In genomic region chr11:10488581-10489443, GRCh38 we compare ENCODE assay signal across 9 cellular contexts. TPM values are rescaled to one million over a fixed set of nuclear protein-coding genes. Genes with fewer than 3 reads are reported as not detected.
DNase-seq lines count a peak whose midpoint lies in the region; ATAC-seq and TF ChIP-seq lines count a peak whose summit lies in the region.
"Had no signal": no experiment of that assay in that cellular context is flagged by ENCODE, and none has a peak within 500 bp of the region (broad histone marks: within the 10 kb centered on the region; RNA-seq: fewer than 3 reads in every experiment).

No MANE protein-coding gene starts in this region.

- no peaks in the 10 kb centered on the region for H3K9me3 Mint-ChIP-seq in activated CD8-positive, alpha-beta T cell treated with anti-CD3 and anti-CD28 coated beads, Interleukin-2, amount 10 ng/mL, durations not matched to agents 7 days and 5 days (ENCODE audit: insufficient read depth)
- H3K9me3 Mint-ChIP-seq in nephron progenitor cell: no peaks in the 10 kb centered on the region

- DNase-seq in activated CD8-positive, alpha-beta T cell treated with anti-CD3 and anti-CD28 coated beads, Interleukin-2, amount 10 ng/mL, durations not matched to agents 7 days and 5 days: no peak
- DNase-seq in nephron progenitor cell (no peak), midbrain (lab: John Stamatoyannopoulos, UW) (no peak), NCI-H128 (lab: John Stamatoyannopoulos, UW; ENCODE audit: unreplicated experiment) (no peak), osteoblast (ENCODE audit: insufficient read length, low spot score, missing footprints) (no peak)
- DNase-seq in effector CD8-positive, alpha-beta T cell (lab: John Stamatoyannopoulos, UW): no peak

- H3K27ac ChIP-seq in osteoblast (ENCODE audit: low read depth, low read length): no peak overlapping the region

- peaks cover 11% of the 10 kb centered on the region for H3K4me1 Mint-ChIP-seq in activated CD8-positive, alpha-beta T cell treated with anti-CD3 and anti-CD28 coated beads, Interleukin-2, amount 10 ng/mL, durations not matched to agents 7 days and 5 days (ENCODE audit: low read depth)
- peaks cover 51% of the 10 kb centered on the region for H3K4me1 Mint-ChIP-seq in nephron progenitor cell

- no peak for TF ChIP-seq CTCF in nephron progenitor cell (IDR thresholded peaks at IDR 0.05)
- TF ChIP-seq CTCF in osteoblast (IDR thresholded peaks at IDR 0.05; ENCODE audit: extremely low read depth, low read depth, low read length): no peak

- no peak overlapping the region for H3K4me3 Mint-ChIP-seq in activated CD8-positive, alpha-beta T cell treated with anti-CD3 and anti-CD28 coated beads, Interleukin-2, amount 10 ng/mL, durations not matched to agents 7 days and 5 days
- H3K4me3 Mint-ChIP-seq in nephron progenitor cell: no peak overlapping the region

- POLR2A ChIA-PET in activated CD8-positive, alpha-beta T cell treated with anti-CD3 and anti-CD28 coated beads, Interleukin-2, amount 10 ng/mL, durations not matched to agents 7 days and 5 days (lab: Charles Lee): interaction anchor here (1.0 to 1.2 kb wide), 2 partner anchors 9 to 30 kb away, joined by 3 read pairs; no protein-coding TSS in a partner anchor

- no peak overlapping the region for H2AFZ ChIP-seq in osteoblast (ENCODE audit: low read length)

- H3K9me3 ChIP-seq in osteoblast (ENCODE audit: low read depth, low read length): no peaks in the 10 kb centered on the region

- H3K27me3 ChIP-seq in osteoblast (ENCODE audit: insufficient read depth, low read length): no peaks in the 10 kb centered on the region

- peaks cover 5% of the 10 kb centered on the region for H3K36me3 ChIP-seq in osteoblast (ENCODE audit: insufficient read depth, low read length)

- ATAC-seq in GM18502 (IDR thresholded peaks at IDR 0.05; ENCODE audit: poor library complexity, unreplicated experiment) (peak; percentile 78), HG02571 (IDR thresholded peaks at IDR 0.05; ENCODE audit: unreplicated experiment) (peak; percentile 57)
- ATAC-seq in activated CD8-positive, alpha-beta T cell treated with anti-CD3 and anti-CD28 coated beads, Interleukin-2, amount 10 ng/mL, durations not matched to agents 7 days and 5 days: no peak
- ATAC-seq: Panc1 had no signal

- no peak overlapping the region for H3K4me3 ChIP-seq in osteoblast (ENCODE audit: insufficient read depth, low read length)

- peaks cover 36% of the 10 kb centered on the region for H3K36me3 Mint-ChIP-seq in activated CD8-positive, alpha-beta T cell treated with anti-CD3 and anti-CD28 coated beads, Interleukin-2, amount 10 ng/mL, durations not matched to agents 7 days and 5 days (ENCODE audit: low read depth)
- peaks cover 24% of the 10 kb centered on the region for H3K36me3 Mint-ChIP-seq in nephron progenitor cell (ENCODE audit: low read depth)

- peaks cover 21% of the 10 kb centered on the region for H3K4me1 ChIP-seq in osteoblast (ENCODE audit: insufficient read depth, low read length)

- peak overlapping the region; percentile 28 for H3K27ac Mint-ChIP-seq in activated CD8-positive, alpha-beta T cell treated with anti-CD3 and anti-CD28 coated beads, Interleukin-2, amount 10 ng/mL, durations not matched to agents 7 days and 5 days
- peak overlapping the region; percentile 17 for H3K27ac Mint-ChIP-seq in nephron progenitor cell

- CTCF ChIA-PET in activated CD8-positive, alpha-beta T cell treated with anti-CD3 and anti-CD28 coated beads, Interleukin-2, amount 10 ng/mL, durations not matched to agents 7 days and 5 days (lab: Charles Lee): interaction anchor here (0.9 to 2.8 kb wide), 7 partner anchors 9 to 165 kb away, joined by 3 to 11 read pairs (median 5); partner anchors contain the start of gene RNF141

- no peak overlapping the region for H3K4me2 ChIP-seq in osteoblast (ENCODE audit: insufficient read depth, low read length)

- no peaks in the 10 kb centered on the region for H3K79me2 ChIP-seq in osteoblast (ENCODE audit: insufficient read depth, low read length)

- H4K20me1 ChIP-seq in osteoblast (ENCODE audit: insufficient read depth, low read length): peaks cover 6% of the 10 kb centered on the region

- no peaks in the 10 kb centered on the region for H3K27me3 Mint-ChIP-seq in activated CD8-positive, alpha-beta T cell treated with anti-CD3 and anti-CD28 coated beads, Interleukin-2, amount 10 ng/mL, durations not matched to agents 7 days and 5 days (ENCODE audit: low read depth)
- peaks cover 6% of the 10 kb centered on the region for H3K27me3 Mint-ChIP-seq in nephron progenitor cell (ENCODE audit: low read depth, poor library complexity)

RNA-seq across cellular contexts. Expression of gene AMPD3, which starts 33.7 kb away (rescaled TPM):
- total RNA-seq in activated CD8-positive, alpha-beta T cell treated with anti-CD3 and anti-CD28 coated beads, Interleukin-2, amount 10 ng/mL, durations not matched to agents 7 days and 5 days: 10 to 100 TPM; 11.9 to 12.3 TPM
- total RNA-seq in osteoblast: 3.6 and 5.6 TPM in 2 replicates

RNA-seq across cellular contexts. Expression of gene RNF141, which starts 52.2 kb away (rescaled TPM):
- 10 to 100 TPM; 10.7 to 11.6 TPM for total RNA-seq in activated CD8-positive, alpha-beta T cell treated with anti-CD3 and anti-CD28 coated beads, Interleukin-2, amount 10 ng/mL, durations not matched to agents 7 days and 5 days
- 27.4 and 29.3 TPM in 2 replicates for total RNA-seq in osteoblast
